In genomic region chr1:205226868-205227583, GRCh38 we compare ENCODE assay signal across 8 cellular contexts. TPM values are rescaled to one million over a fixed set of nuclear protein-coding genes. Genes with fewer than 3 reads are reported as not detected.
A peak's percentile ranks its signal among the peaks of the same experiment; 100 is the strongest.
DNase-seq lines count a peak whose midpoint lies in the region; ATAC-seq, FAIRE-seq and TF ChIP-seq lines count a peak whose summit lies in the region.

No MANE protein-coding gene starts in this region.

- DNase-seq in NCI-H2196 (lab: John Stamatoyannopoulos, UW; ENCODE audit: unreplicated experiment) (peak; percentile 16), NCI-H2196 treated with DMSO at 0.1 percent for 48 hours (lab: John Stamatoyannopoulos, UW; ENCODE audit: unreplicated experiment) (no peak), OCI-M1 (lab: John Stamatoyannopoulos, UW) (peak; percentile 54), dermis blood vessel endothelial cell (peak; percentile 44), GM12891 (ENCODE audit: insufficient read length, low spot score) (no peak), H4 (ENCODE audit: low spot score) (no peak)

- peak overlapping the region; percentile 72 to 79 for H3K4me3 ChIP-seq in muscle layer of colon (ENCODE audit: low read depth in 1 of 2, low read length in 2 of 2)

- no peak for ATAC-seq in HG03378 (IDR thresholded peaks at IDR 0.05; ENCODE audit: unreplicated experiment)

- no peak for TF ChIP-seq POLR2A in GM12891 (IDR thresholded peaks at IDR 0.05; ENCODE audit: low read depth, low read length)

- H3K4me1 ChIP-seq in muscle layer of colon (ENCODE audit: insufficient read depth, low read length), result peaks cover 23% of the 10 kb centered on the region

- peak overlapping the region; percentile 60 for H3K27ac ChIP-seq in muscle layer of colon (ENCODE audit: low read depth, low read length)

- H3K36me3 ChIP-seq in muscle layer of colon (ENCODE audit: insufficient read depth, low read length), result no peaks in the 10 kb centered on the region

- H3K9me3 ChIP-seq in muscle layer of colon (ENCODE audit: low read length), result no peaks in the 10 kb centered on the region

- H3K27me3 ChIP-seq in muscle layer of colon (ENCODE audit: control insufficient read depth in 1 of 2, insufficient read depth in 2 of 2, low read length in 2 of 2), result no peaks in the 10 kb centered on the region

- H3K9ac ChIP-seq in muscle layer of colon (ENCODE audit: low read length), result peak overlapping the region; percentile 21

- no peak for FAIRE-seq in GM12891 (lab: Jason Lieb, UNC)

TF ChIP-seq in GM12891, 5 proteins besides CTCF, POLR2A, EP300 and RAD21:
- TF ChIP-seq SPI1 (IDR thresholded peaks at IDR 0.05; ENCODE audit: low read depth, low read length), result no peak
- no peak for TF ChIP-seq PAX5 (IDR thresholded peaks at IDR 0.05; ENCODE audit: insufficient read depth, low read length, severe bottlenecking)
- no peak for TF ChIP-seq TAF1 (IDR thresholded peaks at IDR 0.05; ENCODE audit: low read depth, low read length)
- TF ChIP-seq POU2F2 (IDR thresholded peaks at IDR 0.05; ENCODE audit: low read depth, low read length), result no peak
- TF ChIP-seq POLR2AphosphoS5 (IDR thresholded peaks at IDR 0.05; ENCODE audit: low read depth, low read length), result no peak
TF ChIP-seq in GM12891: peak in this region for 0.

RNA-seq across cellular contexts. Expression of gene TMCC2, which starts 0.7 kb away (rescaled TPM):
- total RNA-seq in dermis blood vessel endothelial cell, result 1.7 and 1.9 TPM in 2 replicates
- polyA plus RNA-seq in GM12891 (2012; ENCODE audit: low read depth, missing spikeins), result 0.46 TPM
- 0.74 and 2.1 TPM in 2 replicates for total RNA-seq in H4 (2014; rRNA removed; shearing (Covaris generic))

RNA-seq across cellular contexts. Expression of gene DSTYK, which starts 15.5 kb away (rescaled TPM):
- 14.9 and 15.1 TPM in 2 replicates for total RNA-seq in dermis blood vessel endothelial cell
- 1.2 TPM for polyA plus RNA-seq in GM12891 (2012; ENCODE audit: low read depth, missing spikeins)
- 5.1 and 5.8 TPM in 2 replicates for total RNA-seq in H4 (2014; rRNA removed; shearing (Covaris generic))

Comparison
In these comparisons a context has a peak if more than half of its experiments do, and no peak if none do; other contexts are left out.
1. DNase-seq: peak in NCI-H2196 (single experiment), OCI-M1 (single experiment) and dermis blood vessel endothelial cell (single experiment); none in NCI-H2196 treated with DMSO at 0.1 percent for 48 hours (single experiment), GM12891 (single experiment) and H4 (single experiment).